36 cellular contexts compared by ENCODE assay signal in the genomic region with DNA sequence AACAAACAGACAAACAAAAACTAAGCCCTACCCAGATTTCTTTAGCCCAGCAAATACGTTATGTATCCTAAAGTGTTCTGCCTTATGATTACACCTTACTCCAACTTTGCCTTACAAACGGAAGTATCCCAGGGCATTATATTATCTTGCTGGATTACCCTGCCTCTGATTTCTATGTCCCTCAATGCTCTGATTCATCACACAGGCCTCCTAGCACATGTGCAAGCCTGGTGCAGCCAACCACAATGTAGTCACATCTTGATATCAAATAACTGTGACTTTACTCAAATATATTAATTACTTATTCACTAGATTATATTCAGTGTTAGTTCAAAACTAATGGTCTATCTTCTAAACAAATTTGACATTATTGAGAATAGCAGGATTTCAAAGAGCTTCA.
DNase-seq lines count a peak whose midpoint lies in the region; ATAC-seq and TF ChIP-seq lines count a peak whose summit lies in the region.
"Had no signal": no experiment of that assay in that cellular context is flagged by ENCODE, and none has a peak within 500 bp of the region (broad histone marks: within the 10 kb centered on the region; RNA-seq: fewer than 3 reads in every experiment).

No MANE protein-coding gene starts in this region.

- H3K79me2 ChIP-seq in mammary epithelial cell (ENCODE audit: insufficient read depth, low read length): no peaks in the 10 kb centered on the region
- H3K79me2 ChIP-seq: parathyroid adenoma had no signal

- no peak overlapping the region for H3K27ac ChIP-seq in mammary epithelial cell (ENCODE audit: insufficient read depth, low read depth, low read length)
- H3K27ac ChIP-seq in foreskin keratinocyte: no peak overlapping the region
- H3K27ac ChIP-seq in upper lobe of left lung: no peak overlapping the region
- H3K27ac ChIP-seq: adrenal gland, cardiac muscle cell, colonic mucosa, parathyroid adenoma, right atrium auricular region, suprapubic skin had no signal

- in situ Hi-C loops in mammary epithelial cell (cut with MboI; ENCODE audit: low sequenced_read_pairs in 2 of 2): no loop called here

- peak; percentile 95 for ATAC-seq in foreskin keratinocyte
- no peak for ATAC-seq in HG02938 (IDR thresholded peaks at IDR 0.05; ENCODE audit: unreplicated experiment)
- no peak for ATAC-seq in HG02759 (IDR thresholded peaks at IDR 0.05; ENCODE audit: unreplicated experiment)
- ATAC-seq in upper lobe of left lung (ENCODE audit: low FRiP score in 2 of 2): no peak
- ATAC-seq: activated CD4-positive, CD25-positive, alpha-beta regulatory T cell treated with anti-CD3 and anti-CD28 coated beads, Interleukin-2, amount 50 U/mL, for 24 hours; activated T-cell treated with anti-CD3 and anti-CD28 coated beads, Interleukin-2, amount 50 U/mL, for 72 hours; SK-N-SH treated with all-trans-retinoic acid at 6 μM for 48 hours had no signal

- H3K4me1 ChIP-seq in mammary epithelial cell (ENCODE audit: insufficient read depth, low read length): peaks cover 16% of the 10 kb centered on the region
- H3K4me1 ChIP-seq in foreskin keratinocyte: peaks cover 12% of the 10 kb centered on the region
- H3K4me1 ChIP-seq in upper lobe of left lung: no peaks in the 10 kb centered on the region
- H3K4me1 ChIP-seq: adrenal gland, Caco-2, colonic mucosa, parathyroid adenoma, right atrium auricular region, suprapubic skin had no signal

- H3K27me3 Mint-ChIP-seq in MCF 10A (ENCODE audit: insufficient read depth, unreplicated experiment) (no peaks in the 10 kb centered on the region), Calu3 (ENCODE audit: unreplicated experiment) (no peaks in the 10 kb centered on the region)

- CTCF ChIA-PET in mammary epithelial cell (lab: Charles Lee; ENCODE audit: low non-redundant PET) (no interaction called here), MCF 10A (lab: Yijun Ruan, JAX) (no interaction called here), Calu3 (lab: Charles Lee) (no interaction called here)

- TF ChIP-seq POLR2A in upper lobe of left lung (IDR thresholded peaks at IDR 0.05): no peak

- no peak overlapping the region for H3K4me3 ChIP-seq in mammary epithelial cell (replicated peaks in 1 of 3; ENCODE audit: insufficient read depth in 1 of 3, low read depth in 2 of 3, low read length in 3 of 3)
- no peak overlapping the region for H3K4me3 ChIP-seq in upper lobe of left lung
- H3K4me3 ChIP-seq: adrenal gland, cardiac muscle cell, colonic mucosa, lung, right atrium auricular region, smooth muscle cell, suprapubic skin had no signal

- no peak for TF ChIP-seq EP300 in upper lobe of left lung (IDR thresholded peaks at IDR 0.05)

- H3K27ac Mint-ChIP-seq in MCF 10A (ENCODE audit: low read depth, unreplicated experiment) (no peak overlapping the region), Calu3 (ENCODE audit: unreplicated experiment) (no peak overlapping the region)
- H3K27ac Mint-ChIP-seq: activated T-cell treated with anti-CD3 and anti-CD28 coated beads, Interleukin-2, amount 50 U/mL, for 72 hours; CD14-positive monocyte had no signal

- BruUV-seq in mammary epithelial cell (replicated peaks; lab: Mats Ljungman, UMichigan) (no TSS peak), MCF 10A (replicated peaks; lab: Mats Ljungman, UMichigan) (no TSS peak), Calu3 (replicated peaks; lab: Mats Ljungman, UMichigan) (no TSS peak)

- peak; percentile 65 for DNase-seq in mammary epithelial cell
- no peak for DNase-seq in MCF 10A (ENCODE audit: unreplicated experiment)
- peak; percentile 43 for DNase-seq in astrocyte of the hippocampus (ENCODE audit: low read depth, low spot score)
- peak; percentile 58 to 85 for DNase-seq in foreskin keratinocyte
- DNase-seq in upper lobe of left lung: no peak
- no peak for DNase-seq in Calu3
- DNase-seq: 8988T; activated CD4-positive, alpha-beta T cell treated with anti-CD3 and anti-CD28 coated beads, Interleukin-2, amount 50 U/mL, for 48 hours; activated naive CD4-positive, alpha-beta T cell treated with Interleukin-2 at 50 U/mL for 16 hours; activated T-cell treated with anti-CD3 and anti-CD28 coated beads, Interleukin-2, amount 50 U/mL, for 72 hours; adrenal gland; Caco-2; colonic mucosa; DMS79; effector CD4-positive, alpha-beta T cell; GDM1; head of caudate nucleus; KG1; MM.1S; NCI-H2029; NCI-H524; Right ventricle myocardium superior; stimulated activated naive CD4-positive, alpha-beta T cell; T-helper 2 cell had no signal

- H3K36me3 Mint-ChIP-seq in MCF 10A (ENCODE audit: insufficient read depth, unreplicated experiment) (no peaks in the 10 kb centered on the region), Calu3 (ENCODE audit: insufficient read depth, unreplicated experiment) (no peaks in the 10 kb centered on the region)
- H3K36me3 Mint-ChIP-seq: CD14-positive monocyte had no signal

- no peaks in the 10 kb centered on the region for H3K9me3 ChIP-seq in mammary epithelial cell (replicated peaks; ENCODE audit: insufficient read depth, low read length)
- peaks cover 0 to 2% (median 0%) of the 10 kb centered on the region in 4 donors for H3K9me3 ChIP-seq in upper lobe of left lung
- H3K9me3 ChIP-seq: adrenal gland, Caco-2, colonic mucosa had no signal

- H3K27me3 ChIP-seq in mammary epithelial cell (ENCODE audit: insufficient read depth, low read length) (no peaks in the 10 kb centered on the region), foreskin keratinocyte (no peaks in the 10 kb centered on the region), upper lobe of left lung (no peaks in the 10 kb centered on the region)
- H3K27me3 ChIP-seq: adrenal gland, cardiac muscle cell, colonic mucosa, right atrium auricular region, suprapubic skin had no signal

- H3K9ac ChIP-seq in mammary epithelial cell (ENCODE audit: insufficient read depth, low read length): no peak overlapping the region
- H3K9ac ChIP-seq: parathyroid adenoma had no signal

- dilution Hi-C loops in mammary epithelial cell (cut with HindIII; ENCODE audit: low sequenced_read_pairs): no loop called here

- H3K4me1 Mint-ChIP-seq in MCF 10A (ENCODE audit: insufficient read depth, unreplicated experiment) (peaks cover 10% of the 10 kb centered on the region), Calu3 (ENCODE audit: low read depth, unreplicated experiment) (no peaks in the 10 kb centered on the region)
- H3K4me1 Mint-ChIP-seq: CD14-positive monocyte, neural crest cell had no signal

- intact Hi-C loops in mammary epithelial cell (cut with micrococcal nuclease) (no loop called here), MCF 10A (cut with micrococcal nuclease) (no loop called here), Calu3 (cut with micrococcal nuclease; ENCODE audit: unreplicated experiment) (no loop called here)

- no peak overlapping the region for H2AFZ ChIP-seq in mammary epithelial cell (ENCODE audit: low read depth, low read length)
- H2AFZ ChIP-seq: parathyroid adenoma had no signal

- POLR2A ChIA-PET in MCF 10A (lab: Yijun Ruan, JAX): interaction anchor here (0.9 to 1.2 kb wide), 2 partner anchors 27 to 203 kb away, joined by 3 to 4 read pairs; no protein-coding TSS in a partner anchor

- peaks cover 14% of the 10 kb centered on the region for H3K9me3 Mint-ChIP-seq in MCF 10A (ENCODE audit: unreplicated experiment)
- H3K9me3 Mint-ChIP-seq in Calu3 (ENCODE audit: low read depth, unreplicated experiment): peaks cover 5% of the 10 kb centered on the region

- 25% methylated on average over 2 of the region's 2 CpGs for WGBS in mammary epithelial cell (ENCODE audit: low coverage, missing lambda C conversion rate)
- 76 to 79% methylated on average over 2 of the region's 2 CpGs for WGBS in upper lobe of left lung, 2 donors

- no peak for TF ChIP-seq CTCF in mammary epithelial cell (conservative IDR thresholded peaks at IDR 0.05 in 1 of 2, IDR thresholded peaks at IDR 0.05 in 1 of 2; ENCODE audit: extremely low read depth in 1 of 2, insufficient read depth in 1 of 2, low read depth in 1 of 2, low read length in 2 of 2)
- no peak for TF ChIP-seq CTCF in MCF 10A (IDR thresholded peaks at IDR 0.05; ENCODE audit: unreplicated experiment)
- no peak for TF ChIP-seq CTCF in foreskin keratinocyte (conservative IDR thresholded peaks at IDR 0.05)
- no peak for TF ChIP-seq CTCF in upper lobe of left lung (IDR thresholded peaks at IDR 0.05)
- TF ChIP-seq CTCF in Calu3 (IDR thresholded peaks at IDR 0.05; ENCODE audit: unreplicated experiment): no peak

- H3K4me3 Mint-ChIP-seq in MCF 10A (ENCODE audit: unreplicated experiment): no peak overlapping the region
- H3K4me3 Mint-ChIP-seq in Calu3 (ENCODE audit: low read depth, unreplicated experiment): no peak overlapping the region
- H3K4me3 Mint-ChIP-seq: activated T-cell treated with anti-CD3 and anti-CD28 coated beads, Interleukin-2, amount 50 U/mL, for 72 hours; CD14-positive monocyte; neural crest cell had no signal

- H3K4me2 ChIP-seq in mammary epithelial cell (ENCODE audit: insufficient read depth, low read depth, low read length): peak overlapping the region; percentile 20
- H3K4me2 ChIP-seq: smooth muscle cell had no signal

- H3K36me3 ChIP-seq in mammary epithelial cell (ENCODE audit: insufficient read depth, low read length) (no peaks in the 10 kb centered on the region), upper lobe of left lung (no peaks in the 10 kb centered on the region)
- H3K36me3 ChIP-seq: adrenal gland, cardiac muscle cell, colonic mucosa, right atrium auricular region, suprapubic skin had no signal

- H4K20me1 ChIP-seq in mammary epithelial cell (ENCODE audit: insufficient read depth, low read length): no peaks in the 10 kb centered on the region

Comparison
In these comparisons a context has a peak if more than half of its experiments do, and no peak if none do; other contexts are left out.
1. DNase-seq: peak in mammary epithelial cell (single experiment), astrocyte of the hippocampus (single experiment) and foreskin keratinocyte (2 of 2); none in MCF 10A (single experiment), upper lobe of left lung (0 of 2) and Calu3 (single experiment).